In the genomic region with DNA sequence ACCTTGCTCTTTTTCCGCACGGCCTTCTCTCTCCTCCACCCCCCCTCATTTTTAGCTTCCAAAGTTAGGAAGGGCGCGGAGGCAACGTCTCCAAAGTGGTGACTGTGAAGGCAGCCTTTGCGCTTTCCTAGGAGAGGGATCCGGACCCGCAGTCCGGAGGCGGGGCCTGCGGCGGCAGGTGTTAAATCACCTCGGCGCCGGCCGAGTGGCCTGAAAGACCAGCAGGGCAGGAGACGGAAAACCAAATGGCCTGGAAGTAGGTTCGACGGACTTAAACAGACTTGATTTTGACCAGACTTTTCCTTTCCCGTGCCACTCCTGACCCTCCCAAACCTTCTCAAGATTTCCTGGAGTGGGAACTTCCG, we compare ENCODE assay signal across 8 cellular contexts. TPM values are rescaled to one million over a fixed set of nuclear protein-coding genes. Genes with fewer than 3 reads are reported as not detected.
DNase-seq lines count a peak whose midpoint lies in the region; ATAC-seq, FAIRE-seq and TF ChIP-seq lines count a peak whose summit lies in the region.

No MANE protein-coding gene starts in this region.

- H3K4me1 ChIP-seq in BE2C (no peaks in the 10 kb centered on the region), HUES6 (ENCODE audit: control insufficient read depth, insufficient read depth, low read length) (peaks cover 17% of the 10 kb centered on the region), kidney (ENCODE audit: control insufficient read depth in 1 of 2, insufficient read depth in 1 of 2, low read depth in 1 of 2, low read length in 2 of 2) (peaks cover 7 to 12% of the 10 kb centered on the region in 2 donors)

- DNase-seq in BE2C (peak; percentile 33), GM19239 (ENCODE audit: insufficient read length, low spot score) (no peak), kidney (peak; percentile 86)
- DNase-seq in T-helper 2 cell treated with Interferon-gamma antibody and Interleukin-4, amounts not matched to agents 5 μg/mL and 100 μg/mL, for 36 hours (ENCODE audit: low spot score) = peak; percentile 47
- DNase-seq in central memory CD8-positive, alpha-beta T cell (ENCODE audit: low spot score in 2 of 2) = peak in 1 of 2 donors; percentile 28
- DNase-seq in stimulated activated CD4-positive, alpha-beta T cell treated with anti-CD3 and anti-CD28 coated beads, Interleukin-15, amount 100 ng/mL, for 48 hours (ENCODE audit: low read depth in 2 of 2) = peak; percentile 14 to 24

- intact Hi-C loops in kidney (cut with DNase I) = no loop called here

- peaks cover 34% of the 10 kb centered on the region for H3K4me1 Mint-ChIP-seq in T-helper 2 cell treated with Interferon-gamma antibody and Interleukin-4, amounts not matched to agents 5 μg/mL and 100 μg/mL, for 36 hours (ENCODE audit: low read depth)
- H3K4me1 Mint-ChIP-seq in central memory CD8-positive, alpha-beta T cell = peaks cover 50% of the 10 kb centered on the region

- ATAC-seq in central memory CD8-positive, alpha-beta T cell (replicated peaks; ENCODE audit: extremely low read depth, poor library complexity, severe bottlenecking) = no peak
- no peak for ATAC-seq in HG02981 (IDR thresholded peaks at IDR 0.05; ENCODE audit: unreplicated experiment)

- no peaks in the 10 kb centered on the region for H3K27me3 ChIP-seq in BE2C
- H3K27me3 ChIP-seq in HUES6 (ENCODE audit: control insufficient read depth, insufficient read depth, low read length) = no peaks in the 10 kb centered on the region

- peak overlapping the region; percentile 91 for H3K27ac Mint-ChIP-seq in T-helper 2 cell treated with Interferon-gamma antibody and Interleukin-4, amounts not matched to agents 5 μg/mL and 100 μg/mL, for 36 hours
- H3K27ac Mint-ChIP-seq in central memory CD8-positive, alpha-beta T cell (ENCODE audit: low read depth) = peak overlapping the region; percentile 88

- FAIRE-seq in GM19239 (lab: Jason Lieb, UNC) = peak; percentile 68
- FAIRE-seq in kidney (lab: Jason Lieb, UNC) = no peak

- peak overlapping the region; percentile 89 for H3K4me3 Mint-ChIP-seq in T-helper 2 cell treated with Interferon-gamma antibody and Interleukin-4, amounts not matched to agents 5 μg/mL and 100 μg/mL, for 36 hours
- H3K4me3 Mint-ChIP-seq in central memory CD8-positive, alpha-beta T cell = peak overlapping the region; percentile 94

- H3K36me3 Mint-ChIP-seq in T-helper 2 cell treated with Interferon-gamma antibody and Interleukin-4, amounts not matched to agents 5 μg/mL and 100 μg/mL, for 36 hours (ENCODE audit: low read depth) = peaks cover 19% of the 10 kb centered on the region
- H3K36me3 Mint-ChIP-seq in central memory CD8-positive, alpha-beta T cell (ENCODE audit: insufficient read depth) = peaks cover 13% of the 10 kb centered on the region

- H3K36me3 ChIP-seq in BE2C (peaks cover 4% of the 10 kb centered on the region; the same call in 1 of the 2 replicates), HUES6 (ENCODE audit: control insufficient read depth, insufficient read depth, low read length) (peaks cover 3% of the 10 kb centered on the region; the same call in 1 of the 2 replicates), kidney (ENCODE audit: control insufficient read depth in 1 of 2, insufficient read depth in 2 of 2, low read length in 2 of 2) (no peaks in the 10 kb centered on the region)

- peaks cover 18% of the 10 kb centered on the region for H3K9me3 Mint-ChIP-seq in T-helper 2 cell treated with Interferon-gamma antibody and Interleukin-4, amounts not matched to agents 5 μg/mL and 100 μg/mL, for 36 hours
- H3K9me3 Mint-ChIP-seq in central memory CD8-positive, alpha-beta T cell = no peaks in the 10 kb centered on the region

- H3K27ac ChIP-seq in HUES6 (ENCODE audit: low read depth, low read length) (peak overlapping the region; percentile 95), kidney (ENCODE audit: low read depth in 2 of 2, low read length in 2 of 2) (peak overlapping the region; percentile 80 to 90)

- no peaks in the 10 kb centered on the region for H3K27me3 Mint-ChIP-seq in T-helper 2 cell treated with Interferon-gamma antibody and Interleukin-4, amounts not matched to agents 5 μg/mL and 100 μg/mL, for 36 hours (ENCODE audit: low read depth)
- H3K27me3 Mint-ChIP-seq in central memory CD8-positive, alpha-beta T cell = no peaks in the 10 kb centered on the region

- H3K9ac ChIP-seq in HUES6 (ENCODE audit: low read length) (peak overlapping the region; percentile 95), kidney (ENCODE audit: low read length in 2 of 2) (peak overlapping the region; percentile 66 to 74)

- no peaks in the 10 kb centered on the region for H3K9me3 ChIP-seq in BE2C
- H3K9me3 ChIP-seq in HUES6 (ENCODE audit: control insufficient read depth, insufficient read depth, low read depth, low read length) = peaks cover 4% of the 10 kb centered on the region
- H3K9me3 ChIP-seq in kidney (ENCODE audit: control insufficient read depth in 1 of 2, low read length in 2 of 2) = no peaks in the 10 kb centered on the region

- TF ChIP-seq CTCF in BE2C (IDR thresholded peaks at IDR 0.05; ENCODE audit: low read depth, low read length) = no peak
- TF ChIP-seq CTCF in kidney (IDR thresholded peaks at IDR 0.05; ENCODE audit: borderline replicate concordance, extremely low read depth, insufficient read depth) = no peak

- peak overlapping the region; percentile 87 for H3K4me3 ChIP-seq in BE2C (ENCODE audit: low read depth, low read length)
- H3K4me3 ChIP-seq in HUES6 (ENCODE audit: low read depth, low read length) = peak overlapping the region; percentile 75
- H3K4me3 ChIP-seq in kidney (ENCODE audit: low read length in 2 of 2) = peak overlapping the region; percentile 75 to 82

RNA-seq across cellular contexts. Expression of gene GORASP2, which starts 0.6 kb away (rescaled TPM):
- polyA plus RNA-seq in BE2C (2012; ENCODE audit: insufficient read depth, insufficient read length, low read depth) = 49.7 TPM
- 70.4 TPM for total RNA-seq in kidney
- 40.4 TPM for polyA plus RNA-seq in kidney (ENCODE audit: insufficient read depth, low read depth, low replicate concordance)
